Comparison of ENCODE assay signal across 26 cellular contexts in the genomic region with DNA sequence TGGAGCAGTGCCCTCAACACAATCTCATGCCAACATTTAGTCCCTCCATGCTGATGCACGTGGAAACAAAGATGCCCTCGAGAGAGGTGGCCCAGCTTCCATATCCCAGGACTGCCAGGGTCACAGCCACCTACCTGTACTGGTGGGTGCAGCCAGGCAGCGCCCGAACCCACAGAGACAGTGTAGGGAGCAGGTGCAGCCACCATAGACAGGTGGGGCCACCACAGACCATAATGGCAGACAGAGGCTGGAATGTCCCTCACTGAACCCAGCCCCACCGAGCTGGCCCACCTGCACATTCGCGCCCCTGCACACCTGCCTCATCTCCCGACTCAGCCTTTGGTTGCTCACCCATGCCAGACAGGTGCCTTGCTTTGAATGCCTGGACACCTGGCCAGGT. TPM values are rescaled to one million over a fixed set of nuclear protein-coding genes. Genes with fewer than 3 reads are reported as not detected.
"Had no signal": no experiment of that assay in that cellular context is flagged by ENCODE, and none has a peak within 500 bp of the region (broad histone marks: within the 10 kb centered on the region; RNA-seq: fewer than 3 reads in every experiment).

No MANE protein-coding gene starts in this region.

- ATAC-seq: left cardiac atrium; left lobe of liver; left ventricle myocardium superior; lower lobe of right lung; naive thymus-derived CD8-positive, alpha-beta T cell; stimulated activated memory B cell treated with anti-CD40 and anti-IgM and Interleukin-4, amounts not matched to agents 10 μg/mL and 1 μg/mL and 100 μg/mL, for 72 hours; stimulated activated naive CD8-positive, alpha-beta T cell treated with anti-CD3 and anti-CD28 coated beads, Interleukin-15, amount 100 ng/mL, for 72 hours had no signal

- H3K36me3 Mint-ChIP-seq: neural progenitor cell; stimulated activated memory B cell treated with anti-CD40 and anti-IgM and Interleukin-4, amounts not matched to agents 10 μg/mL and 1 μg/mL and 100 μg/mL, for 72 hours had no signal

- H3K36me3 ChIP-seq: lower lobe of right lung, neural progenitor cell, ovary, right atrium auricular region, right lobe of liver, tibial nerve, upper lobe of left lung, vagina had no signal

- DNase-seq: kidney glomerular epithelial cell; left cardiac atrium; left ventricle myocardium superior; lower lobe of right lung; mammary epithelial cell; mesenchymal stem cell; naive thymus-derived CD8-positive, alpha-beta T cell; ovary; right lobe of liver; stimulated activated CD4-positive, alpha-beta T cell treated with anti-CD3 and anti-CD28 coated beads, Interleukin-1b, Interleukin-23, amount 100 ng/mL, for 48 hours; stimulated activated CD4-positive, alpha-beta T cell treated with anti-CD3 and anti-CD28 coated beads, Interleukin-2, amount 100 ng/mL, for 48 hours; stimulated activated CD4-positive, alpha-beta T cell treated with anti-CD3 and anti-CD28 coated beads, Interleukin-4, amount 100 ng/mL, for 4 hours; stimulated activated CD8-positive, alpha-beta memory T cell treated with anti-CD3 and anti-CD28 coated beads, Interleukin-4, amount 100 ng/mL, for 48 hours; stimulated activated naive CD4-positive, alpha-beta T cell treated with Interleukin-2 at 50 U/mL for 16 hours; stimulated activated naive CD8-positive, alpha-beta T cell treated with anti-CD3 and anti-CD28 coated beads, Interleukin-15, amount 100 ng/mL, for 72 hours; substantia nigra had no signal

- H3K27ac Mint-ChIP-seq: naive thymus-derived CD8-positive, alpha-beta T cell; nephron; neural progenitor cell; progenitor cell of endocrine pancreas; stimulated activated memory B cell treated with anti-CD40 and anti-IgM and Interleukin-4, amounts not matched to agents 10 μg/mL and 1 μg/mL and 100 μg/mL, for 72 hours had no signal

- H3K27me3 ChIP-seq: neural progenitor cell, ovary, right atrium auricular region, right lobe of liver, tibial nerve, upper lobe of left lung, vagina had no signal

- H3K9me3 Mint-ChIP-seq: nephron, neural progenitor cell had no signal

- H3K27ac ChIP-seq: lower lobe of right lung, neural progenitor cell, ovary, right atrium auricular region, right lobe of liver, tibial nerve, upper lobe of left lung, vagina had no signal

- H3K9me3 ChIP-seq: lower lobe of right lung, ovary, right atrium auricular region, right lobe of liver, upper lobe of left lung, vagina had no signal

- H3K4me1 Mint-ChIP-seq: stimulated activated naive CD8-positive, alpha-beta T cell treated with anti-CD3 and anti-CD28 coated beads, Interleukin-15, amount 100 ng/mL, for 72 hours had no signal

- H3K4me1 ChIP-seq: lower lobe of right lung, right atrium auricular region, right lobe of liver had no signal

- H3K4me3 ChIP-seq: lower lobe of right lung, neural progenitor cell, ovary, right atrium auricular region, right lobe of liver, smooth muscle cell, tibial nerve, upper lobe of left lung, vagina had no signal

- H3K4me3 Mint-ChIP-seq: naive thymus-derived CD8-positive, alpha-beta T cell; nephron; neural progenitor cell; stimulated activated memory B cell treated with anti-CD40 and anti-IgM and Interleukin-4, amounts not matched to agents 10 μg/mL and 1 μg/mL and 100 μg/mL, for 72 hours; stimulated activated naive CD8-positive, alpha-beta T cell treated with anti-CD3 and anti-CD28 coated beads, Interleukin-15, amount 100 ng/mL, for 72 hours had no signal

RNA-seq across cellular contexts. Expression of gene CPXM2, which starts 18.3 kb away (rescaled TPM):
- total RNA-seq: naive thymus-derived CD8-positive, alpha-beta T cell had no signal
